ENCODE assay signal across 11 cellular contexts in the genomic region with DNA sequence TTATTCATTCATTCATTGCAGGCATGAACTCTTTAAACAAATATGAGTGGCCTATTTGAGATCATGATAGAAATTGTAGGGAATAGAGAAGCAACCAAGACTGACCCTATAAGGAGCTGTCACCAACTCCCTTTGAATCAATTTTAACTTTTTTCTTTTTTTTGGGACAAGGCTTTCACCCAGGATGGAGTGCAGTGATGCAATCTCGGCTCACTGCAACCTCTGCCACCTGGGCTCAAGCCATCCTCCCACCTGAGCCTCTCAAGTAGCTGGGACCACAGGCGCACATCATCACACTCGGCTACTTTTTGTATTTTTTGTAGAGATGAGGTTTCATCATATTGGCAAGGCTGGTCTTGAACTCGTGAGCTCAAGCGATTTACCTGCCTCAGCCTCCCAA. TPM values are rescaled to one million over a fixed set of nuclear protein-coding genes. Genes with fewer than 3 reads are reported as not detected.
DNase-seq lines count a peak whose midpoint lies in the region; ATAC-seq and TF ChIP-seq lines count a peak whose summit lies in the region.
"Had no signal": no experiment of that assay in that cellular context is flagged by ENCODE, and none has a peak within 500 bp of the region (broad histone marks: within the 10 kb centered on the region; RNA-seq: fewer than 3 reads in every experiment).

No MANE protein-coding gene starts in this region.

- CTCF ChIA-PET in CD8-positive, alpha-beta memory T cell (lab: Charles Lee): interaction anchor here (1.1 to 9.8 kb wide), 6 partner anchors 9 to 140 kb away, joined by 3 to 104 read pairs (median 10); a partner anchor contains a TSS

- H3K4me3 Mint-ChIP-seq in CD8-positive, alpha-beta memory T cell: peak overlapping the region; percentile 91 to 100 (median 96)
- peak overlapping the region; percentile 69 for H3K4me3 Mint-ChIP-seq in endodermal cell

- H3K4me3 ChIP-seq in CD8-positive, alpha-beta memory T cell (ENCODE audit: low read length): peak overlapping the region; percentile 83
- H3K4me3 ChIP-seq in OCI-LY1 (ENCODE audit: low read depth, low read length, poor library complexity, severe bottlenecking): peak overlapping the region; percentile 64
- H3K4me3 ChIP-seq in endodermal cell (ENCODE audit: low read length): peak overlapping the region; percentile 86
- peak overlapping the region; percentile 73 for H3K4me3 ChIP-seq in parathyroid adenoma (ENCODE audit: low read depth, low read length)

- peaks cover 0 to 3% (median 3%) of the 10 kb centered on the region in 5 donors for H3K9me3 Mint-ChIP-seq in CD8-positive, alpha-beta memory T cell
- peaks cover 11% of the 10 kb centered on the region for H3K9me3 Mint-ChIP-seq in endodermal cell

- H3K4me2 ChIP-seq in OCI-LY1 (ENCODE audit: low read length): peak overlapping the region; percentile 98
- H3K4me2 ChIP-seq in parathyroid adenoma (ENCODE audit: low read length): peak overlapping the region; percentile 82

- H3K27ac Mint-ChIP-seq in CD8-positive, alpha-beta memory T cell: peak overlapping the region; percentile 96 to 100 (median 99)
- H3K27ac Mint-ChIP-seq in endodermal cell: no peak overlapping the region

- peak overlapping the region; percentile 65; the same call in 1 of the 2 replicates for H3K9ac ChIP-seq in OCI-LY1 (ENCODE audit: low read length)
- H3K9ac ChIP-seq in endodermal cell (ENCODE audit: extremely low read depth, low read length, poor library complexity, severe bottlenecking): no peak overlapping the region
- no peak overlapping the region for H3K9ac ChIP-seq in parathyroid adenoma

- H3K4me1 Mint-ChIP-seq in CD8-positive, alpha-beta memory T cell: peaks cover 46 to 54% (median 47%) of the 10 kb centered on the region in 3 donors
- H3K4me1 Mint-ChIP-seq in endodermal cell: peaks cover 9% of the 10 kb centered on the region

- TF ChIP-seq CTCF in OCI-LY1 (IDR thresholded peaks at IDR 0.05; ENCODE audit: low read length) (no peak), endodermal cell (conservative IDR thresholded peaks at IDR 0.05) (no peak), parathyroid adenoma (IDR thresholded peaks at IDR 0.05) (no peak)

- H3K9me2 ChIP-seq in OCI-LY1 (ENCODE audit: low read depth, low read length): no peaks in the 10 kb centered on the region

- no peaks in the 10 kb centered on the region for H3K36me3 ChIP-seq in CD8-positive, alpha-beta memory T cell (ENCODE audit: insufficient read depth, low read length)
- H3K36me3 ChIP-seq in OCI-LY1 (ENCODE audit: insufficient read depth, low read length): no peaks in the 10 kb centered on the region
- no peaks in the 10 kb centered on the region for H3K36me3 ChIP-seq in endodermal cell (ENCODE audit: control insufficient read depth, insufficient read depth, low read length)
- H3K36me3 ChIP-seq in parathyroid adenoma (ENCODE audit: control insufficient read depth, insufficient read depth, low read length): no peaks in the 10 kb centered on the region
- H3K36me3 ChIP-seq: upper lobe of left lung had no signal

- peaks cover 57% of the 10 kb centered on the region for H3K4me1 ChIP-seq in CD8-positive, alpha-beta memory T cell (ENCODE audit: insufficient read depth, low read length)
- peaks cover 52% of the 10 kb centered on the region for H3K4me1 ChIP-seq in OCI-LY1 (ENCODE audit: insufficient read depth, low read length, severe bottlenecking)
- peaks cover 4% of the 10 kb centered on the region for H3K4me1 ChIP-seq in endodermal cell (ENCODE audit: control insufficient read depth, insufficient read depth, low read length)
- no peaks in the 10 kb centered on the region for H3K4me1 ChIP-seq in parathyroid adenoma

- peaks cover 0 to 1% of the 10 kb centered on the region in 2 donors for H3K27me3 Mint-ChIP-seq in CD8-positive, alpha-beta memory T cell
- no peaks in the 10 kb centered on the region for H3K27me3 Mint-ChIP-seq in endodermal cell (ENCODE audit: insufficient read depth)

- DNase-seq in CD8-positive, alpha-beta memory T cell: no peak
- no peak for DNase-seq in endodermal cell
- DNase-seq in amygdala (lab: John Stamatoyannopoulos, UW): no peak
- DNase-seq: H7, NCI-H2227 treated with DMSO at 0.1 percent for 48 hours, upper lobe of left lung had no signal

- H2AFZ ChIP-seq in OCI-LY1 (ENCODE audit: low read length) (peak overlapping the region; percentile 87; the same call in 1 of the 2 replicates), parathyroid adenoma (no peak overlapping the region)

- no peaks in the 10 kb centered on the region for H3K9me3 ChIP-seq in CD8-positive, alpha-beta memory T cell (ENCODE audit: low read length)
- H3K9me3 ChIP-seq in OCI-LY1 (ENCODE audit: low read length): no peaks in the 10 kb centered on the region
- peaks cover 6% of the 10 kb centered on the region for H3K9me3 ChIP-seq in endodermal cell (ENCODE audit: control insufficient read depth, low read length)
- H3K9me3 ChIP-seq in parathyroid adenoma (ENCODE audit: control insufficient read depth, low read length): no peaks in the 10 kb centered on the region
- H3K9me3 ChIP-seq: upper lobe of left lung had no signal

- WGBS in endodermal cell (ENCODE audit: insufficient coverage in 1 of 2, insufficient read length in 1 of 2), 2 experiments: 96 to 100% methylated on average over 5 of the region's 5 CpGs

- no peaks in the 10 kb centered on the region for H4K20me1 ChIP-seq in OCI-LY1 (ENCODE audit: insufficient read depth, low read length)

- ATAC-seq in HG03565 (IDR thresholded peaks at IDR 0.05; ENCODE audit: unreplicated experiment) (no peak), GM19023 (IDR thresholded peaks at IDR 0.05; ENCODE audit: unreplicated experiment) (no peak), GM18520 (IDR thresholded peaks at IDR 0.05; ENCODE audit: unreplicated experiment) (no peak)

- H3K27me3 ChIP-seq in CD8-positive, alpha-beta memory T cell (ENCODE audit: insufficient read depth, low read length, poor library complexity, severe bottlenecking): no peaks in the 10 kb centered on the region
- no peaks in the 10 kb centered on the region for H3K27me3 ChIP-seq in OCI-LY1 (ENCODE audit: insufficient read depth, low read length)
- no peaks in the 10 kb centered on the region for H3K27me3 ChIP-seq in endodermal cell (ENCODE audit: control insufficient read depth, insufficient read depth, low read length, poor library complexity, severe bottlenecking)
- H3K27me3 ChIP-seq in parathyroid adenoma (ENCODE audit: control insufficient read depth, insufficient read depth, low read length): no peaks in the 10 kb centered on the region
- H3K27me3 ChIP-seq: upper lobe of left lung had no signal

- no peaks in the 10 kb centered on the region for H3F3A ChIP-seq in OCI-LY1 (ENCODE audit: insufficient read depth, low read length)

- H3K79me2 ChIP-seq in OCI-LY1 (ENCODE audit: insufficient read depth, low read length): no peaks in the 10 kb centered on the region
- H3K79me2 ChIP-seq in parathyroid adenoma: peaks cover 4% of the 10 kb centered on the region

- H3K27ac ChIP-seq in CD8-positive, alpha-beta memory T cell (ENCODE audit: low read depth, low read length): peak overlapping the region; percentile 98
- H3K27ac ChIP-seq in OCI-LY1 (ENCODE audit: low read depth, low read length, poor library complexity, severe bottlenecking): no peak overlapping the region
- peak overlapping the region; percentile 22 for H3K27ac ChIP-seq in endodermal cell (ENCODE audit: low read depth, low read length)
- no peak overlapping the region for H3K27ac ChIP-seq in parathyroid adenoma

- peaks cover 8 to 49% (median 14%) of the 10 kb centered on the region in 3 donors for H3K36me3 Mint-ChIP-seq in CD8-positive, alpha-beta memory T cell
- peaks cover 15% of the 10 kb centered on the region for H3K36me3 Mint-ChIP-seq in endodermal cell (ENCODE audit: low read depth)

- POLR2A ChIA-PET in CD8-positive, alpha-beta memory T cell (lab: Charles Lee): interaction anchor here (1.0 to 5.5 kb wide), 5 partner anchors 9 to 37 kb away, joined by 3 to 139 read pairs (median 7); no protein-coding TSS in a partner anchor

RNA-seq across cellular contexts. Expression of a gene that starts 17.1 kb away (rescaled TPM):
- 100 to 1,000 TPM; 183 to 194 TPM for total RNA-seq in CD8-positive, alpha-beta memory T cell
- polyA plus RNA-seq in CD8-positive, alpha-beta memory T cell: 316 TPM
- total RNA-seq in endodermal cell: 100 to 1,000 TPM; 223 to 252 TPM
- 337 TPM for polyA plus RNA-seq in endodermal cell (2013, experiment 1 of 2)
- 295 TPM for polyA plus RNA-seq in endodermal cell (2013, experiment 2 of 2)

Comparison
In these comparisons a context has a peak if more than half of its experiments do, and no peak if none do; other contexts are left out.
1. H3K27ac ChIP-seq: peak in CD8-positive, alpha-beta memory T cell (single experiment) and endodermal cell (single experiment); none in OCI-LY1 (single experiment) and parathyroid adenoma (single experiment).
2. Peak in every context shown above with its lines, with median percentiles within 50 percentile points of each other: H3K4me3 ChIP-seq.